In the genomic region with DNA sequence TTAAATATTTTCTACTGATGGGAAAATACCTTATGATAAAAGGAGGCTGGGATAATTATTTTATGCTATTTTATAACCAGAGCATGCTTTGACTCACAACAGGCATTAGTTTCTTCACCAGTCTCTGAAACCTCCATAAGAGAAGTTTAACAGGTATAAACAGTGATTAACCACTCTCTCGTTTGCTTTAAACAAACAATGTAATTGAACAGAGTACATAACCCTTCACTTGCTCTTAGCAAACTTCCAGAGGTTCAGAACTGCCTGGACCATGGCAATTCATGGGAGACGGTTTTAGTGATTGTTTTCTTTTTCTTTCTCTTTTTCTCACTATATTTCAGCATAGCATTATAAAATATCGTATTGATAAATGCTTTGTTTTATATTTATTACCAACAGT, we compare ENCODE assay signal across 20 cellular contexts. TPM values are rescaled to one million over a fixed set of nuclear protein-coding genes. Genes with fewer than 3 reads are reported as not detected.
DNase-seq lines count a peak whose midpoint lies in the region; ATAC-seq, FAIRE-seq and TF ChIP-seq lines count a peak whose summit lies in the region.
"Had no signal": no experiment of that assay in that cellular context is flagged by ENCODE, and none has a peak within 500 bp of the region (broad histone marks: within the 10 kb centered on the region; RNA-seq: fewer than 3 reads in every experiment).

No MANE protein-coding gene starts in this region.

- H3K9me3 Mint-ChIP-seq in activated naive CD4-positive, alpha-beta T cell treated with anti-CD3 and anti-CD28 coated beads, Interleukin-2, amount 50 U/mL, for 72 hours, result no peaks in the 10 kb centered on the region
- H3K9me3 Mint-ChIP-seq: CD4-positive, alpha-beta T cell had no signal

- no peaks in the 10 kb centered on the region for H3K36me3 Mint-ChIP-seq in activated naive CD4-positive, alpha-beta T cell treated with anti-CD3 and anti-CD28 coated beads, Interleukin-2, amount 50 U/mL, for 72 hours

- ATAC-seq in HepG2, result peak; percentile 84
- no peak for ATAC-seq in activated naive CD4-positive, alpha-beta T cell treated with anti-CD3 and anti-CD28 coated beads, Interleukin-2, amount 50 U/mL, for 72 hours
- ATAC-seq in GM21737 (IDR thresholded peaks at IDR 0.05; ENCODE audit: unreplicated experiment), result no peak
- ATAC-seq in gastroesophageal sphincter, result no peak
- ATAC-seq: A549, GM12878 had no signal

- no peak for TF ChIP-seq CTCF in bronchial epithelial cell (IDR thresholded peaks at IDR 0.05; ENCODE audit: insufficient read depth, low read length, severe bottlenecking)
- TF ChIP-seq CTCF in HepG2 (CRISPR knock-in tag; IDR thresholded peaks at IDR 0.05), result no peak
- TF ChIP-seq CTCF in gastroesophageal sphincter (IDR thresholded peaks at IDR 0.05), result no peak

- in situ Hi-C loops in HepG2 (cut with HindIII; ENCODE audit: extremely low pct_ligation_motif_present, low pct_unique_long_range_greater_than_20kb), result no loop called here

- no peak for TF ChIP-seq POLR2A in HepG2 (IDR thresholded peaks at IDR 0.05; ENCODE audit: insufficient read depth in 1 of 2, low read depth in 2 of 2, low read length in 2 of 2)
- no peak for TF ChIP-seq POLR2A in gastroesophageal sphincter (IDR thresholded peaks at IDR 0.05)

- intact Hi-C loops in HepG2 (cut with micrococcal nuclease; ENCODE audit: unreplicated experiment), result loop anchor here (10.0 kb wide), 1 partner anchor 171 kb away; no protein-coding TSS in a partner anchor

- 2% methylated on average over 3 of the region's 3 CpGs for WGBS in HepG2 (ENCODE audit: low lambda C conversion rate)
- 60 to 81% methylated on average over 3 of the region's 3 CpGs for WGBS in gastroesophageal sphincter (ENCODE audit: low coverage in 1 of 2), 2 donors

- peaks cover 16% of the 10 kb centered on the region for H3K4me1 ChIP-seq in HepG2 (ENCODE audit: insufficient read depth, low read length)
- H3K4me1 ChIP-seq in gastroesophageal sphincter, result no peaks in the 10 kb centered on the region
- H3K4me1 ChIP-seq: Caco-2 had no signal

- H3K4me3 ChIP-seq in bronchial epithelial cell (ENCODE audit: low read depth, low read length), result no peak overlapping the region
- no peak overlapping the region for H3K4me3 ChIP-seq in HepG2 (replicated peaks in 1 of 3; ENCODE audit: insufficient read depth in 1 of 3, low read depth in 2 of 3, low read length in 3 of 3)
- H3K4me3 ChIP-seq in gastroesophageal sphincter, result no peak overlapping the region
- H3K4me3 ChIP-seq: A549, GM12878 had no signal

- no peak overlapping the region for H2AFZ ChIP-seq in HepG2 (ENCODE audit: low read length)

- TF ChIP-seq EP300 in HepG2 (IDR thresholded peaks at IDR 0.05; ENCODE audit: low read depth in 2 of 2, low read length in 2 of 2), result no peak
- TF ChIP-seq EP300 in HepG2 (CRISPR knock-in tag; IDR thresholded peaks at IDR 0.05; ENCODE audit: borderline replicate concordance), result no peak
- no peak for TF ChIP-seq EP300 in gastroesophageal sphincter (IDR thresholded peaks at IDR 0.05)

- CTCF ChIA-PET in HepG2 (lab: Yijun Ruan, JAX; ENCODE audit: low intra/inter-chr PET ratio, low total read pairs), result no interaction called here

- H3K9ac ChIP-seq in HepG2 (ENCODE audit: insufficient read depth, low read depth, low read length), result no peak overlapping the region
- H3K9ac ChIP-seq: KMS-11 had no signal

- H3K27ac ChIP-seq in HepG2 (ENCODE audit: extremely low read length, insufficient read depth, low read length) (no peak overlapping the region), gastroesophageal sphincter (no peak overlapping the region)
- H3K27ac ChIP-seq: A549, KMS-11, RWPE1 had no signal

- FAIRE-seq in bronchial epithelial cell (lab: Jason Lieb, UNC), result no peak
- FAIRE-seq in HepG2 (lab: Jason Lieb, UNC), result peak; percentile 8
- FAIRE-seq: A549, GM12878 had no signal

- no peaks in the 10 kb centered on the region for H4K20me1 ChIP-seq in HepG2 (ENCODE audit: insufficient read depth, low read length)

- H3K79me2 ChIP-seq in HepG2 (ENCODE audit: insufficient read depth, low read length), result no peaks in the 10 kb centered on the region

- H3K9me3 ChIP-seq in HepG2 (ENCODE audit: low read length) (no peaks in the 10 kb centered on the region), gastroesophageal sphincter (no peaks in the 10 kb centered on the region)
- H3K9me3 ChIP-seq: Caco-2 had no signal

- H3K36me3 ChIP-seq in bronchial epithelial cell (ENCODE audit: control insufficient read depth, insufficient read depth, low read length) (peaks cover 3% of the 10 kb centered on the region), HepG2 (replicated peaks in 1 of 2; ENCODE audit: control insufficient read depth in 1 of 2, insufficient read depth in 2 of 2, low read length in 2 of 2) (no peaks in the 10 kb centered on the region), gastroesophageal sphincter (no peaks in the 10 kb centered on the region)

- POLR2A ChIA-PET in HepG2 (lab: Yijun Ruan, JAX), result no interaction called here

- TF ChIP-seq RAD21 in HepG2 (CRISPR knock-in tag; IDR thresholded peaks at IDR 0.05), result no peak

- BruUV-seq in HepG2 (replicated peaks; lab: Mats Ljungman, UMichigan), result no TSS peak

- peak; percentile 39 for DNase-seq in DMS53 (lab: John Stamatoyannopoulos, UW)
- peak; percentile 51 for DNase-seq in NCI-H69 (lab: John Stamatoyannopoulos, UW)
- DNase-seq in bronchial epithelial cell (ENCODE audit: low read depth), result peak; percentile 44
- DNase-seq in HepG2 (ENCODE audit: low spot score), result peak; percentile 29
- no peak for DNase-seq in activated naive CD4-positive, alpha-beta T cell treated with anti-CD3 and anti-CD28 coated beads, Interleukin-2, amount 50 U/mL, for 72 hours (ENCODE audit: low spot score in 2 of 2)
- DNase-seq: Caco-2; CD4-positive, alpha-beta T cell; EL; H7; NCI-H1436; NCI-H2081; NCI-H2227 treated with DMSO at 0.1 percent for 48 hours; NCI-H524 treated with DMSO at 0.1 percent for 48 hours; T-helper 1 cell had no signal

- H3K27ac Mint-ChIP-seq in activated naive CD4-positive, alpha-beta T cell treated with anti-CD3 and anti-CD28 coated beads, Interleukin-2, amount 50 U/mL, for 72 hours, result no peak overlapping the region
- H3K27ac Mint-ChIP-seq: CD4-positive, alpha-beta T cell had no signal

- no peak overlapping the region for H3K4me2 ChIP-seq in HepG2 (ENCODE audit: low read depth, low read length)
- H3K4me2 ChIP-seq: A549, KMS-11 had no signal

- no peaks in the 10 kb centered on the region for H3K27me3 ChIP-seq in bronchial epithelial cell (ENCODE audit: control insufficient read depth, insufficient read depth, low read length)
- no peaks in the 10 kb centered on the region for H3K27me3 ChIP-seq in HepG2 (ENCODE audit: control insufficient read depth in 1 of 2, insufficient read depth in 2 of 2, low read length in 2 of 2)
- no peaks in the 10 kb centered on the region for H3K27me3 ChIP-seq in gastroesophageal sphincter

TF ChIP-seq in HepG2, 621 proteins besides CTCF, POLR2A, EP300 and RAD21:
- TF ChIP-seq TBX3 (IDR thresholded peaks at IDR 0.05; ENCODE audit: borderline replicate concordance), result peak; percentile 50; the same call in 1 of the 2 replicates
- TF ChIP-seq AGO1 (IDR thresholded peaks at IDR 0.05; ENCODE audit: low read depth, low read length, poor library complexity, severe bottlenecking), result no peak

RNA-seq across cellular contexts. Expression of a gene that starts 35.3 kb away (rescaled TPM):
- total RNA-seq in bronchial epithelial cell, result 13.7 and 13.8 TPM in 2 replicates
- total RNA-seq in HepG2 (2016; rRNA removed; fragmentation: Illumina TruSeq; extraction: Trizol), result 0.07 and 0.42 TPM in 2 replicates
- total RNA-seq in HepG2 (2016; cell fraction: cytosol; rRNA removed; fragmentation: Illumina TruSeq; extraction: Trizol; ENCODE audit: low read depth), result 0.51 and 0.97 TPM in 2 replicates
- total RNA-seq in HepG2 (2016; cell fraction: insoluble cytoplasmic fraction; rRNA removed; fragmentation: Illumina TruSeq; extraction: Trizol), result 0.42 and 0.54 TPM in 2 replicates
- 0.53 and 0.72 TPM in 2 replicates for total RNA-seq in HepG2 (2016; cell fraction: membrane; rRNA removed; fragmentation: Illumina TruSeq; extraction: Trizol)
- total RNA-seq in HepG2 (2016; cell fraction: nucleus; rRNA removed; fragmentation: Illumina TruSeq; extraction: Trizol), result 0.75 and 1.1 TPM in 2 replicates
- polyA plus RNA-seq in HepG2 (2011; rRNA removed), result 0.30 and 0.47 TPM in 2 replicates
- polyA plus RNA-seq in HepG2 (2011; cell fraction: cytosol; rRNA removed), result 0.11 and 0.17 TPM in 2 replicates
- polyA plus RNA-seq in HepG2 (2011; cell fraction: nucleus; rRNA removed), result 0.72 and 1.5 TPM in 2 replicates
- polyA plus RNA-seq in HepG2 (2012), result 0.35 and 0.41 TPM in 2 replicates
- 0.07 and 0.12 TPM in 2 replicates for polyA plus RNA-seq in HepG2 (2016; cell fraction: cytosol; fragmentation: Illumina TruSeq; extraction: Trizol; ENCODE audit: low read depth)
- 0.17 and 0.42 TPM in 2 replicates for polyA plus RNA-seq in HepG2 (2016; cell fraction: insoluble cytoplasmic fraction; fragmentation: Illumina TruSeq; extraction: Trizol; ENCODE audit: low read depth)
- 0.06 TPM in 1 of 2 replicates, not detected in the other for polyA plus RNA-seq in HepG2 (2016; cell fraction: membrane; fragmentation: Illumina TruSeq; extraction: Trizol; ENCODE audit: low read depth)
- polyA plus RNA-seq in HepG2 (2016; cell fraction: nucleus; fragmentation: Illumina TruSeq; extraction: Trizol; ENCODE audit: insufficient read depth, low read depth), result 1.00 and 1.2 TPM in 2 replicates
- polyA minus RNA-seq in HepG2 (2011; rRNA and poly(A)+ RNA removed; ENCODE audit: low replicate concordance), result 0.58 and 2.4 TPM in 2 replicates
- polyA minus RNA-seq in HepG2 (2011; cell fraction: cytosol; rRNA and poly(A)+ RNA removed), result not detected in 2 replicates
- 2.2 and 3.7 TPM in 2 replicates for polyA minus RNA-seq in HepG2 (2011; cell fraction: nucleus; rRNA and poly(A)+ RNA removed)
- total RNA-seq in activated naive CD4-positive, alpha-beta T cell treated with anti-CD3 and anti-CD28 coated beads, Interleukin-2, amount 50 U/mL, for 72 hours, result 1 to 10 TPM in 1 of 2 donors, under 1 TPM in 1; 0.80 to 1.7 TPM
- total RNA-seq in gastroesophageal sphincter, result 1 to 10 TPM in 3 of 4 donors, under 1 TPM in 1; 0.35 to 1.9 (median 1.2) TPM

Comparison
In these comparisons a context has a peak if more than half of its experiments do, and no peak if none do; other contexts are left out.
1. DNase-seq: peak in DMS53 (single experiment), NCI-H69 (single experiment), bronchial epithelial cell (single experiment) and HepG2 (single experiment); none in activated naive CD4-positive, alpha-beta T cell treated with anti-CD3 and anti-CD28 coated beads, Interleukin-2, amount 50 U/mL, for 72 hours (0 of 2).